ENCODE assay signal across 8 cellular contexts in genomic region chr17:75289122-75289831, GRCh38. TPM values are rescaled to one million over a fixed set of nuclear protein-coding genes. Genes with fewer than 3 reads are reported as not detected.
DNase-seq lines count a peak whose midpoint lies in the region; ATAC-seq and TF ChIP-seq lines count a peak whose summit lies in the region.

Gene SLC25A19 (minus strand): TSS chr17:75289433. CDS start chr17:75286764, 2,669 bp downstream.

- H3K9me3 ChIP-seq in heart right ventricle: no peaks in the 10 kb centered on the region
- H3K9me3 ChIP-seq in upper lobe of right lung: no peaks in the 10 kb centered on the region

- H3K27ac ChIP-seq in heart right ventricle (peak within 1 kb of the TSS; percentile 46 to 97 (median 90)), upper lobe of right lung (peak within 1 kb of the TSS; percentile 93)

- DNase-seq in GM13976 (ENCODE audit: low spot score) (peak; percentile 97), NCI-H146 treated with DMSO at 0.1 percent for 48 hours (lab: John Stamatoyannopoulos, UW; ENCODE audit: unreplicated experiment) (peak; percentile 96), amniotic epithelial cell (ENCODE audit: low read depth) (peak; percentile 98), heart right ventricle (peak; percentile 98 to 99), posterior vena cava (ENCODE audit: low spot score) (peak; percentile 100), upper lobe of right lung (peak; percentile 98)

- H3K36me3 ChIP-seq in heart right ventricle: peaks cover 0 to 26% (median 0%) of the 10 kb centered on the region in 9 donors
- peaks cover 9% of the 10 kb centered on the region for H3K36me3 ChIP-seq in upper lobe of right lung

- H3K4me1 ChIP-seq in heart right ventricle (peaks cover 0 to 42% (median 10%) of the 10 kb centered on the region in 9 donors), upper lobe of right lung (no peaks in the 10 kb centered on the region)

- H3K27me3 ChIP-seq in heart right ventricle (no peaks in the 10 kb centered on the region), upper lobe of right lung (no peaks in the 10 kb centered on the region)

- in situ Hi-C loops in GM13976 (cut with MboI; ENCODE audit: low sequenced_read_pairs, unreplicated experiment): no loop called here

- TF ChIP-seq CTCF in GM13976 (IDR thresholded peaks at IDR 0.05; ENCODE audit: borderline replicate concordance, control extremely low read depth, extremely low read depth, insufficient read depth, missing control alignments) (peak; percentile 34), heart right ventricle (IDR thresholded peaks at IDR 0.05) (peak in 5 of 9 donors; percentile 16 to 35 (median 28)), upper lobe of right lung (IDR thresholded peaks at IDR 0.05) (peak; percentile 15)

- peak within 1 kb of the TSS; percentile 59 to 98 (median 90) for H3K4me3 ChIP-seq in heart right ventricle
- H3K4me3 ChIP-seq in upper lobe of right lung: peak within 1 kb of the TSS; percentile 67

- peak; percentile 90 for ATAC-seq in HG02870 (IDR thresholded peaks at IDR 0.05; ENCODE audit: unreplicated experiment)
- peak; percentile 98 to 100 (median 99) for ATAC-seq in heart right ventricle
- peak; percentile 98 for ATAC-seq in upper lobe of right lung

- WGBS in heart right ventricle, 2 donors: 0% methylated on average over 65 of the region's 65 CpGs

- intact Hi-C loops in T-helper 1 cell treated with Interleukin-12 subunit alpha and Interleukin-12 subunit beta and Interleukin-4 antibody, amounts not matched to agents 30 ng/mL and 1 ng/mL, for 36 hours (cut with micrococcal nuclease): loop anchor here (1.0 to 2.0 kb wide), 14 partner anchors 18 to 495 kb away; partner anchors contain the start of genes ATP5PD, GGA3, GRB2 and KCTD2
- intact Hi-C loops in heart right ventricle (cut with DNase I): loop anchor here in 2 of 10 donors (1.0 to 2.0 kb wide), 2 partner anchors 18 to 115 kb away; partner anchors contain the start of gene MIF4GD (in 1 of the 2)
- intact Hi-C loops in posterior vena cava (cut with DNase I): no loop called here
- intact Hi-C loops in upper lobe of right lung (cut with DNase I): no loop called here

RNA-seq across cellular contexts. Expression of gene SLC25A19, which starts in this region (rescaled TPM):
- 48.4 and 52.7 TPM in 2 replicates for total RNA-seq in T-helper 1 cell treated with Interleukin-12 subunit alpha and Interleukin-12 subunit beta and Interleukin-4 antibody, amounts not matched to agents 30 ng/mL and 1 ng/mL, for 36 hours
- total RNA-seq in heart right ventricle (10 to 100 TPM in 6 of 10 donors, 1 to 10 TPM in 4; 6.8 to 19.2 (median 11.3) TPM), posterior vena cava (10 to 100 TPM in 1 of 2 donors, 1 to 10 TPM in 1; 9.9 to 14.6 TPM), upper lobe of right lung (29.4 TPM)
- 10 to 100 TPM; 19.7 to 23.2 TPM for polyA plus RNA-seq in heart right ventricle

Comparison
In these comparisons a context has a peak if more than half of its experiments do, and no peak if none do; other contexts are left out.
1. Peak in every context shown above with its lines: DNase-seq, ATAC-seq, H3K4me3 ChIP-seq and H3K27ac ChIP-seq.